In genomic region chr16:48524348-48525200, GRCh38 we compare ENCODE assay signal across 1 cellular context.
TF ChIP-seq lines count a peak whose summit lies in the region.

No MANE protein-coding gene starts in this region.

TF ChIP-seq in liver, 16 proteins besides CTCF, POLR2A, EP300 and RAD21 (continued from another document):
- TF ChIP-seq MAX (IDR thresholded peaks at IDR 0.05) = no peak
